17 cellular contexts compared by ENCODE assay signal in the genomic region with DNA sequence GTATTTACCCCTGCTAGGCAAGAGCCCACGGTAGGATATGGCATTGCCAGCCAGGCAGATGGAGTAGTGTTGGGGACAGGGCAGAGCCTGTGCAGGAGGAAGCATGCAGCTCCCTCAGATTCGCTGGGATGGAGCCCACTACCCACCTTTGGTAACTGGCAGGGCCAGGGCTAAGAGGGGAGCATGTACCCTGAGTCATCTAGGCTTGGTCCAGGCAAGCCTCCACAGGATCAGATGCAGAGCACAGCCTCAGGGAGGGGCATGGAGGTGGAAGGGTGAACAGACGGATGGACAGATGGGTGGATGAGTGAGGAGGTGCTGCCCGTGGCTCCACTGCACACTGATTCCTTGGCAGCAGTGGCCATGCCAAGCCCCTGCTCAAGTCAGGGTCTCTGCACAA.
"Had no signal": no experiment of that assay in that cellular context is flagged by ENCODE, and none has a peak within 500 bp of the region (broad histone marks: within the 10 kb centered on the region; RNA-seq: fewer than 3 reads in every experiment).

No MANE protein-coding gene starts in this region.

- H3K4me3 Mint-ChIP-seq: activated naive CD8-positive, alpha-beta T cell treated with anti-CD3 and anti-CD28 coated beads, Interleukin-2, amount 10 ng/mL, durations not matched to agents 7 days and 5 days; brain; nephron had no signal

- H3K27ac Mint-ChIP-seq: activated naive CD8-positive, alpha-beta T cell treated with anti-CD3 and anti-CD28 coated beads, Interleukin-2, amount 10 ng/mL, durations not matched to agents 7 days and 5 days; brain; nephron; progenitor cell of endocrine pancreas had no signal

- H3K9me3 Mint-ChIP-seq: activated naive CD8-positive, alpha-beta T cell treated with anti-CD3 and anti-CD28 coated beads, Interleukin-2, amount 10 ng/mL, durations not matched to agents 7 days and 5 days had no signal

- ATAC-seq: stimulated activated naive CD8-positive, alpha-beta T cell treated with anti-CD3 and anti-CD28 coated beads, Interleukin-15, Interleukin-2, amounts not matched to agents 100 U/mL and 50 U/mL, for 24 hours had no signal

- H3K4me1 Mint-ChIP-seq: activated naive CD8-positive, alpha-beta T cell treated with anti-CD3 and anti-CD28 coated beads, Interleukin-2, amount 10 ng/mL, durations not matched to agents 7 days and 5 days; nephron had no signal

- DNase-seq: activated naive CD4-positive, alpha-beta T cell; activated naive CD8-positive, alpha-beta T cell treated with anti-CD3 and anti-CD28 coated beads, Interleukin-2, amount 10 ng/mL, durations not matched to agents 7 days and 5 days; activated T-cell treated with anti-CD3 and anti-CD28 coated beads for 4 hours; cerebellar nuclear complex; foreskin fibroblast; glutamatergic neuron; hypothalamus; kidney glomerular epithelial cell; occipital lobe; stimulated activated CD4-positive, alpha-beta T cell treated with anti-CD3 and anti-CD28 coated beads, Interleukin-4, amount 100 ng/mL, for 24 hours; stimulated activated CD8-positive, alpha-beta memory T cell treated with anti-CD3 and anti-CD28 coated beads, Interleukin-4, amount 100 ng/mL, for 48 hours; stimulated activated naive CD8-positive, alpha-beta T cell treated with anti-CD3 and anti-CD28 coated beads, Interleukin-15, Interleukin-2, amounts not matched to agents 100 U/mL and 50 U/mL, for 24 hours; upper lobe of left lung had no signal

- H3K4me3 ChIP-seq: right atrium auricular region, upper lobe of left lung had no signal

- H3K27me3 Mint-ChIP-seq: activated naive CD8-positive, alpha-beta T cell treated with anti-CD3 and anti-CD28 coated beads, Interleukin-2, amount 10 ng/mL, durations not matched to agents 7 days and 5 days; progenitor cell of endocrine pancreas had no signal

- H3K36me3 Mint-ChIP-seq: activated naive CD8-positive, alpha-beta T cell treated with anti-CD3 and anti-CD28 coated beads, Interleukin-2, amount 10 ng/mL, durations not matched to agents 7 days and 5 days; brain had no signal

- H3K27ac ChIP-seq: right atrium auricular region, upper lobe of left lung had no signal
